Comparison of ENCODE assay signal across 10 cellular contexts in the genomic region with DNA sequence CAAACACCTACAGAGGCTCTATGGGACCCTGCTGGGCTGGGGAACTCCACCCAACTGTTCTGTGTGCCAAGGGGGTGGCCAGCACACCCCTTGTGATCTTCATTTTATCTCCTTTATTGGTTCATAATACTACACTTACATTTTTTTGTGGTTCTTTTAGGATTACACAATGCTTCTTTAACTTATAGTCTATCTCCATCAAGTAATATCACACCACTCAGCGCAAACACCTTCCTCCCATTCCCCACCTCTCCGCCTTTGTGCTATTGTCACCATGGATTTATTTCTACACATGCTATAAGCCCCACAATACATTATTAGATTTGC. TPM values are rescaled to one million over a fixed set of nuclear protein-coding genes. Genes with fewer than 3 reads are reported as not detected.
DNase-seq lines count a peak whose midpoint lies in the region; ATAC-seq and TF ChIP-seq lines count a peak whose summit lies in the region.
"Had no signal": no experiment of that assay in that cellular context is flagged by ENCODE, and none has a peak within 500 bp of the region (broad histone marks: within the 10 kb centered on the region; RNA-seq: fewer than 3 reads in every experiment).

No MANE protein-coding gene starts in this region.

- H3K36me3 ChIP-seq in HEK293 (ENCODE audit: control insufficient read depth in 2 of 2, insufficient read depth in 1 of 2, low read length in 2 of 2): no peaks in the 10 kb centered on the region
- no peaks in the 10 kb centered on the region for H3K36me3 ChIP-seq in psoas muscle (ENCODE audit: insufficient read depth in 1 of 2, low read depth in 1 of 2)
- H3K36me3 ChIP-seq in PC-3 (ENCODE audit: low read depth, low read length): no peaks in the 10 kb centered on the region
- no peaks in the 10 kb centered on the region for H3K36me3 ChIP-seq in Karpas-422 (ENCODE audit: insufficient read depth, low read length)
- H3K36me3 ChIP-seq: adrenal gland, HAP-1 had no signal

- H3K27me3 Mint-ChIP-seq in chondrocyte (ENCODE audit: low read depth): no peaks in the 10 kb centered on the region

- no peaks in the 10 kb centered on the region for H3K9me3 Mint-ChIP-seq in chondrocyte (ENCODE audit: low read depth)

- H3K4me1 ChIP-seq in HEK293 (ENCODE audit: control insufficient read depth, insufficient read depth, low read length): peaks cover 4% of the 10 kb centered on the region; the same call in 1 of the 2 replicates
- peaks cover 12% of the 10 kb centered on the region for H3K4me1 ChIP-seq in psoas muscle
- H3K4me1 ChIP-seq in PC-3 (ENCODE audit: insufficient read depth, low read length): peaks cover 9% of the 10 kb centered on the region
- peaks cover 20% of the 10 kb centered on the region for H3K4me1 ChIP-seq in Karpas-422 (ENCODE audit: low read length)
- H3K4me1 ChIP-seq: HAP-1 had no signal

- H3K27ac ChIP-seq in HEK293 (ENCODE audit: extremely low read depth, low read depth, low read length) (no peak overlapping the region), psoas muscle (no peak overlapping the region), PC-3 (ENCODE audit: low read length) (no peak overlapping the region), Karpas-422 (ENCODE audit: low read length) (no peak overlapping the region)

- H3K79me2 ChIP-seq in PC-3 (ENCODE audit: low read length): no peaks in the 10 kb centered on the region
- no peaks in the 10 kb centered on the region for H3K79me2 ChIP-seq in Karpas-422 (ENCODE audit: low read length)

- no peak overlapping the region for H3K27ac Mint-ChIP-seq in chondrocyte (ENCODE audit: unreplicated experiment)

- no peaks in the 10 kb centered on the region for H3K9me2 ChIP-seq in PC-3 (replicated peaks; ENCODE audit: low read length)
- no peaks in the 10 kb centered on the region for H3K9me2 ChIP-seq in Karpas-422 (replicated peaks; ENCODE audit: insufficient read depth, low read length)

- H3K4me2 ChIP-seq in PC-3 (ENCODE audit: low read length) (no peak overlapping the region), Karpas-422 (ENCODE audit: low read depth, low read length, poor library complexity, severe bottlenecking) (no peak overlapping the region)

- H2AFZ ChIP-seq in PC-3 (ENCODE audit: low read length) (no peak overlapping the region), Karpas-422 (ENCODE audit: low read length) (no peak overlapping the region)

- peaks cover 29% of the 10 kb centered on the region for H3K4me1 Mint-ChIP-seq in chondrocyte (ENCODE audit: low read depth)

- H3K4me3 ChIP-seq in HEK293 (ENCODE audit: low read depth, low read length) (no peak overlapping the region), psoas muscle (no peak overlapping the region), PC-3 (ENCODE audit: low read length) (no peak overlapping the region), Karpas-422 (ENCODE audit: low read length) (no peak overlapping the region)
- H3K4me3 ChIP-seq: adrenal gland, HAP-1 had no signal

- POLR2A ChIA-PET in HEK293 (lab: Yijun Ruan, JAX) (interaction anchor here (0.6 to 1.9 kb wide), 2 partner anchors 42 to 73 kb away, joined by 3 to 7 read pairs; no protein-coding TSS in a partner anchor), PC-3 (lab: Charles Lee; ENCODE audit: unreplicated experiment) (no interaction called here)

- H3K9ac ChIP-seq in PC-3 (ENCODE audit: low read length) (no peak overlapping the region), Karpas-422 (ENCODE audit: low read length) (no peak overlapping the region)

- H4K20me1 ChIP-seq in PC-3 (ENCODE audit: low read length) (no peaks in the 10 kb centered on the region), Karpas-422 (ENCODE audit: insufficient read depth, low read depth, low read length) (no peaks in the 10 kb centered on the region)

- no peaks in the 10 kb centered on the region for H3K9me3 ChIP-seq in HEK293 (ENCODE audit: control insufficient read depth, insufficient read depth, low read depth, low read length)
- H3K9me3 ChIP-seq in psoas muscle: no peaks in the 10 kb centered on the region
- H3K9me3 ChIP-seq in PC-3 (ENCODE audit: low read length): no peaks in the 10 kb centered on the region
- H3K9me3 ChIP-seq in Karpas-422 (ENCODE audit: low read length): no peaks in the 10 kb centered on the region
- H3K9me3 ChIP-seq: adrenal gland, HAP-1 had no signal

- intact Hi-C loops in psoas muscle (cut with DNase I): loop anchor here (5.0 kb wide), 1 partner anchor 33 kb away; the partner anchor contains the start of gene EFNA1 (in 2 of the 2)
- intact Hi-C loops in PC-3 (cut with micrococcal nuclease): loop anchor here (1.0 kb wide), 2 partner anchors 29 to 41 kb away; partner anchors contain the start of gene SLC50A1

- no peaks in the 10 kb centered on the region for H3F3A ChIP-seq in PC-3 (ENCODE audit: low read length, unreplicated experiment)

- H3K27me3 ChIP-seq in psoas muscle (ENCODE audit: insufficient read depth in 3 of 3, low read length in 2 of 3): no peaks in the 10 kb centered on the region
- H3K27me3 ChIP-seq in PC-3 (ENCODE audit: low read length): no peaks in the 10 kb centered on the region
- H3K27me3 ChIP-seq in Karpas-422 (ENCODE audit: low read length): no peaks in the 10 kb centered on the region
- H3K27me3 ChIP-seq: adrenal gland had no signal

- CTCF ChIA-PET in HEK293 (lab: Yijun Ruan, JAX): interaction anchor here (1.0 to 13.8 kb wide), 4 partner anchors 26 to 75 kb away, joined by 5 to 439 read pairs (median 5); partner anchors contain the start of genes KRTCAP2, SLC50A1 and TRIM46
- CTCF ChIA-PET in PC-3 (lab: Charles Lee): interaction anchor here (1.2 to 1.9 kb wide), 3 partner anchors 41 to 78 kb away, joined by 3 to 12 read pairs (median 10); partner anchors contain the start of gene KRTCAP2

- no TSS peak for BruUV-seq in PC-3 (replicated peaks; lab: Mats Ljungman, UMichigan)

- no peak overlapping the region for H3K4me3 Mint-ChIP-seq in chondrocyte (ENCODE audit: unreplicated experiment)

- no peak for DNase-seq in chondrocyte (ENCODE audit: low spot score)
- DNase-seq in psoas muscle: no peak
- no peak for DNase-seq in PC-3
- DNase-seq in Karpas-422: no peak
- DNase-seq: adrenal gland; effector CD4-positive, alpha-beta T cell; NCI-H1436 treated with DMSO at 0.1 percent for 48 hours had no signal

- WGBS in psoas muscle, 3 donors: 87 to 94% (median 92%) methylated on average over 2 of the region's 2 CpGs

- no peaks in the 10 kb centered on the region for H3K36me3 Mint-ChIP-seq in chondrocyte (ENCODE audit: low read depth)

- TF ChIP-seq CTCF in HEK293 (tag by site-specific recombination; IDR thresholded peaks at IDR 0.05) (no peak), chondrocyte (IDR thresholded peaks at IDR 0.05) (peak; percentile 53), psoas muscle (IDR thresholded peaks at IDR 0.05) (peak; percentile 1), PC-3 (conservative IDR thresholded peaks at IDR 0.05; ENCODE audit: low read depth, low read length) (no peak)

- no peak for ATAC-seq in psoas muscle
- no peak for ATAC-seq in PC-3
- ATAC-seq in HG02642 (IDR thresholded peaks at IDR 0.05; ENCODE audit: poor library complexity, unreplicated experiment): no peak

TF ChIP-seq in HEK293, 187 proteins besides CTCF, POLR2A, EP300 and RAD21 (continues in another document):
- TF ChIP-seq PRDM4 (tag by site-specific recombination; IDR thresholded peaks at IDR 0.05) (0 out of 2 replicates have a peak, but pooled peaks have one; percentile 21), ZNF529 (tag by site-specific recombination; IDR thresholded peaks at IDR 0.05; ENCODE audit: insufficient replicate concordance) (no peak), ZNF777 (tag by site-specific recombination; IDR thresholded peaks at IDR 0.05; ENCODE audit: borderline replicate concordance) (no peak)

RNA-seq across cellular contexts. Expression of gene EFNA3, which starts 15.9 kb away (rescaled TPM):
- total RNA-seq in chondrocyte (4.3 to 5.5 TPM (median 4.5 TPM) in 3 replicates), psoas muscle (under 1 TPM in 3 of 4 donors, not detected in 1; 0.32 to 0.69 (median 0.57) TPM), PC-3 (2014; rRNA removed) (16.2 and 23.5 TPM in 2 replicates)
- under 1 TPM; 0.17 to 1.00 (median 0.39) TPM for polyA plus RNA-seq in psoas muscle
- 12.2 and 15.7 TPM in 2 replicates for total RNA-seq in Karpas-422 (2014; rRNA removed; shearing (Covaris generic); ENCODE audit: low replicate concordance)

RNA-seq across cellular contexts. Expression of gene EFNA4, which starts 31.0 kb away (rescaled TPM):
- 8.9 to 10.6 TPM (median 9.7 TPM) in 3 replicates for total RNA-seq in chondrocyte
- 1 to 10 TPM in 1 of 4 donors, under 1 TPM in 3; 0.69 to 1.1 (median 0.77) TPM for total RNA-seq in psoas muscle
- polyA plus RNA-seq in psoas muscle: 1 to 10 TPM in 2 of 3 donors, under 1 TPM in 1; 0.39 to 1.3 (median 1.2) TPM
- total RNA-seq in PC-3 (2014; rRNA removed): 36.7 and 37.4 TPM in 2 replicates
- 10.4 and 14.5 TPM in 2 replicates for total RNA-seq in Karpas-422 (2014; rRNA removed; shearing (Covaris generic); ENCODE audit: low replicate concordance)

RNA-seq across cellular contexts. Expression of gene EFNA1, which starts 33.1 kb away (rescaled TPM):
- total RNA-seq in chondrocyte (10.9 to 27.6 TPM (median 12.6 TPM) in 3 replicates), psoas muscle (10 to 100 TPM; 11.4 to 42.6 (median 33.0) TPM), PC-3 (2014; rRNA removed) (29.4 and 49.9 TPM in 2 replicates)
- polyA plus RNA-seq in psoas muscle: 10 to 100 TPM in 2 of 3 donors, 1 to 10 TPM in 1; 5.5 to 15.0 (median 12.4) TPM
- total RNA-seq in Karpas-422 (2014; rRNA removed; shearing (Covaris generic); ENCODE audit: low replicate concordance): not detected in 2 replicates

RNA-seq across cellular contexts. Expression of gene SLC50A1, which starts 41.1 kb away (rescaled TPM):
- total RNA-seq in chondrocyte (34.0 to 40.3 TPM (median 37.9 TPM) in 3 replicates), psoas muscle (1 to 10 TPM; 6.7 to 8.4 (median 7.8) TPM), PC-3 (2014; rRNA removed) (59.2 and 75.2 TPM in 2 replicates)
- polyA plus RNA-seq in psoas muscle: 10 to 100 TPM in 2 of 3 donors, 1 to 10 TPM in 1; 7.5 to 16.2 (median 10.8) TPM
- 47.8 and 56.5 TPM in 2 replicates for total RNA-seq in Karpas-422 (2014; rRNA removed; shearing (Covaris generic); ENCODE audit: low replicate concordance)

RNA-seq across cellular contexts. Expression of gene ADAM15, which starts 43.5 kb away (rescaled TPM):
- total RNA-seq in chondrocyte (73.7 to 91.1 TPM (median 75.2 TPM) in 3 replicates), psoas muscle (10 to 100 TPM; 38.4 to 50.9 (median 49.3) TPM), PC-3 (2014; rRNA removed) (334 and 384 TPM in 2 replicates)
- 10 to 100 TPM; 33.2 to 45.4 (median 41.0) TPM for polyA plus RNA-seq in psoas muscle
- total RNA-seq in Karpas-422 (2014; rRNA removed; shearing (Covaris generic); ENCODE audit: low replicate concordance): 33.6 and 50.0 TPM in 2 replicates

Comparison
In these comparisons a context has a peak if more than half of its experiments do, and no peak if none do; other contexts are left out.
1. CTCF ChIP-seq: peak in chondrocyte (single experiment) and psoas muscle (single experiment); none in HEK293 (single experiment) and PC-3 (single experiment).
2. RNA of gene EFNA1, which starts 33.1 kb away (total RNA-seq): 29.4 to 49.9 TPM in PC-3, 11.4 to 42.6 TPM in psoas muscle and 10.9 to 27.6 TPM in chondrocyte; not detected in Karpas-422; every median in the first group is over 10 times any median in the second.